ENCODE assay signal across 12 cellular contexts in the genomic region with DNA sequence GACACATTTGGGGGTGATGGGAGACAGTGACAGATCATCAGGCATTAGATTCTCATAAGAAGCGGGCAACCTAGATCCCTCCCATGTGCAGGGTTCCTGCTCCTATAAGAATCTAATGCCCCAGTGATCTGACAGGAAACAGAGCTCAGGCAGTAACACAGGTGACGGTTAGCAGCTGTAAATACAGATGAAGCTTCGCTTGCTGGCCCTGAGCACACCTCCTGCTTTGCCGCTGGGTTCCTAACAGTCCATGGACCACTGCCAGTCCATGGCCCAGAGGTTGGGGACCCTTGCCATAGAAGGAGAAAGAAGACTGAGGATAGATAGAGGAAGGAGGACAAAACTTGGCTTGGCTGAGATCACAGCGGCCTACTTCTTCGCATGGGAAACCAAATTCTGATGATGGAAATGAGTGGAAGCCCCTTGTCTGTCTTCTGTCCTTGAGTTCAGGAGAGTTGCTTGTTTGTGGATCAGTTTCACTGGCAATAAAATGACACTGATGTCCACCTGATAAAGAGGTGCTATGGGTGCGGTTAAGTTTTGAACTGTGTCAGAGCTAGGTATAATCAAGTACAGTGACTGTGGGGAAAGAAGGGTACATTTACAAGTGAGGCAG. TPM values are rescaled to one million over a fixed set of nuclear protein-coding genes. Genes with fewer than 3 reads are reported as not detected.
DNase-seq lines count a peak whose midpoint lies in the region; ATAC-seq, FAIRE-seq and TF ChIP-seq lines count a peak whose summit lies in the region.
"Had no signal": no experiment of that assay in that cellular context is flagged by ENCODE, and none has a peak within 500 bp of the region (broad histone marks: within the 10 kb centered on the region; RNA-seq: fewer than 3 reads in every experiment).

No MANE protein-coding gene starts in this region.

- H3K4me3 ChIP-seq in DND-41 (ENCODE audit: low read depth in 1 of 2, low read length in 2 of 2) (no peak overlapping the region), neural progenitor cell (no peak overlapping the region), kidney (ENCODE audit: low read length in 2 of 2) (no peak overlapping the region)

- H3K79me2 ChIP-seq in DND-41 (ENCODE audit: insufficient read depth, low read length), result peaks cover 37% of the 10 kb centered on the region
- no peaks in the 10 kb centered on the region for H3K79me2 ChIP-seq in neural progenitor cell (ENCODE audit: low read depth)

- DNase-seq in DND-41 (peak; percentile 33), glomerular visceral epithelial cell (ENCODE audit: extremely low spot score) (no peak), neural progenitor cell (ENCODE audit: low spot score) (no peak), kidney (no peak), medulla oblongata (ENCODE audit: extremely low spot score) (no peak)
- no peak for DNase-seq in activated naive CD8-positive, alpha-beta T cell treated with anti-CD3 and anti-CD28 coated beads, Interleukin-2, amount 10 ng/mL, durations not matched to agents 7 days and 5 days
- DNase-seq: activated CD4-positive, alpha-beta T cell treated with anti-CD3 and anti-CD28 coated beads for 4 hours; DMS153; NCI-H524 had no signal

- ATAC-seq in DND-41 (ENCODE audit: insufficient read depth, low read depth) (no peak), HG03175 (IDR thresholded peaks at IDR 0.05; ENCODE audit: unreplicated experiment) (peak; percentile 27)
- ATAC-seq in activated naive CD8-positive, alpha-beta T cell treated with anti-CD3 and anti-CD28 coated beads, Interleukin-2, amount 10 ng/mL, durations not matched to agents 7 days and 5 days (ENCODE audit: low read depth), result no peak
- ATAC-seq: left lung had no signal

- POLR2A ChIA-PET in activated naive CD8-positive, alpha-beta T cell treated with anti-CD3 and anti-CD28 coated beads, Interleukin-2, amount 10 ng/mL, durations not matched to agents 7 days and 5 days (lab: Charles Lee), result interaction anchor here (1.8 to 3.3 kb wide), 4 partner anchors 10 to 229 kb away, joined by 10 to 16 read pairs (median 14); partner anchors contain the start of genes ALPK1 and NEUROG2

- H3K4me1 ChIP-seq in DND-41 (ENCODE audit: insufficient read depth, low read length), result peaks cover 68% of the 10 kb centered on the region
- H3K4me1 ChIP-seq in neural progenitor cell, result peaks cover 11% of the 10 kb centered on the region
- H3K4me1 ChIP-seq in kidney (ENCODE audit: control insufficient read depth in 1 of 2, insufficient read depth in 1 of 2, low read depth in 1 of 2, low read length in 2 of 2), result peaks cover 0 to 4% of the 10 kb centered on the region in 2 donors

- peak overlapping the region; percentile 90 for H3K27ac Mint-ChIP-seq in activated naive CD8-positive, alpha-beta T cell treated with anti-CD3 and anti-CD28 coated beads, Interleukin-2, amount 10 ng/mL, durations not matched to agents 7 days and 5 days
- no peak overlapping the region for H3K27ac Mint-ChIP-seq in neural progenitor cell

- no peaks in the 10 kb centered on the region for H3K9me3 Mint-ChIP-seq in activated naive CD8-positive, alpha-beta T cell treated with anti-CD3 and anti-CD28 coated beads, Interleukin-2, amount 10 ng/mL, durations not matched to agents 7 days and 5 days
- peaks cover 4% of the 10 kb centered on the region for H3K9me3 Mint-ChIP-seq in neural progenitor cell

- peak overlapping the region; percentile 10; the same call in 1 of the 2 replicates for H3K4me2 ChIP-seq in DND-41 (ENCODE audit: insufficient read depth, low read length)
- H3K4me2 ChIP-seq in neural progenitor cell, result no peak overlapping the region

- peaks cover 17% of the 10 kb centered on the region for H3F3A ChIP-seq in neural progenitor cell (ENCODE audit: low read depth)

- H3K4me3 Mint-ChIP-seq in activated naive CD8-positive, alpha-beta T cell treated with anti-CD3 and anti-CD28 coated beads, Interleukin-2, amount 10 ng/mL, durations not matched to agents 7 days and 5 days, result peak overlapping the region; percentile 92
- no peak overlapping the region for H3K4me3 Mint-ChIP-seq in neural progenitor cell

- H3K9ac ChIP-seq in DND-41 (ENCODE audit: low read depth, low read length) (peak overlapping the region; percentile 35; the same call in 1 of the 2 replicates), neural progenitor cell (no peak overlapping the region), kidney (ENCODE audit: low read length in 2 of 2) (no peak overlapping the region)

- H3K27ac ChIP-seq in DND-41 (ENCODE audit: low read length) (peak overlapping the region; percentile 71), neural progenitor cell (no peak overlapping the region), kidney (ENCODE audit: low read depth in 2 of 2, low read length in 2 of 2) (no peak overlapping the region)

- TF ChIP-seq POLR2A in GM19099 (IDR thresholded peaks at IDR 0.05; ENCODE audit: extremely low read depth, insufficient read length, low read depth), result peak; percentile 60

- H3K27me3 Mint-ChIP-seq in activated naive CD8-positive, alpha-beta T cell treated with anti-CD3 and anti-CD28 coated beads, Interleukin-2, amount 10 ng/mL, durations not matched to agents 7 days and 5 days, result no peaks in the 10 kb centered on the region
- H3K27me3 Mint-ChIP-seq in neural progenitor cell (ENCODE audit: insufficient read depth, low read depth), result peaks cover 3% of the 10 kb centered on the region

- H3K9me3 ChIP-seq in DND-41 (ENCODE audit: insufficient read depth, low read length, severe bottlenecking) (no peaks in the 10 kb centered on the region), neural progenitor cell (ENCODE audit: low read depth) (no peaks in the 10 kb centered on the region), kidney (ENCODE audit: control insufficient read depth in 1 of 2, low read length in 2 of 2) (no peaks in the 10 kb centered on the region)
- H3K9me3 ChIP-seq: left lung had no signal

- peaks cover 3% of the 10 kb centered on the region; the same call in 1 of the 2 replicates for H4K20me1 ChIP-seq in DND-41 (ENCODE audit: insufficient read depth, low read length)
- no peaks in the 10 kb centered on the region for H4K20me1 ChIP-seq in neural progenitor cell (ENCODE audit: low read depth)

- TF ChIP-seq CTCF in DND-41 (IDR thresholded peaks at IDR 0.05; ENCODE audit: borderline replicate concordance, extremely low read depth, low read length, poor library complexity, severe bottlenecking), result no peak
- no peak for TF ChIP-seq CTCF in neural progenitor cell (IDR thresholded peaks at IDR 0.05)
- no peak for TF ChIP-seq CTCF in kidney (IDR thresholded peaks at IDR 0.05; ENCODE audit: borderline replicate concordance, extremely low read depth, insufficient read depth)

- peaks cover 49% of the 10 kb centered on the region for H3K4me1 Mint-ChIP-seq in activated naive CD8-positive, alpha-beta T cell treated with anti-CD3 and anti-CD28 coated beads, Interleukin-2, amount 10 ng/mL, durations not matched to agents 7 days and 5 days
- H3K4me1 Mint-ChIP-seq in neural progenitor cell, result peaks cover 11% of the 10 kb centered on the region

- H3K36me3 ChIP-seq in DND-41 (ENCODE audit: insufficient read depth, low read length) (peaks cover 12% of the 10 kb centered on the region), neural progenitor cell (no peaks in the 10 kb centered on the region), kidney (ENCODE audit: control insufficient read depth in 1 of 2, insufficient read depth in 2 of 2, low read length in 2 of 2) (no peaks in the 10 kb centered on the region)
- H3K36me3 ChIP-seq: left lung had no signal

- no peaks in the 10 kb centered on the region for H3K27me3 ChIP-seq in DND-41 (ENCODE audit: insufficient read depth, low read length, poor library complexity)
- H3K27me3 ChIP-seq in neural progenitor cell, result peaks cover 37% of the 10 kb centered on the region
- H3K27me3 ChIP-seq: left lung had no signal

- peaks cover 10% of the 10 kb centered on the region for H3K36me3 Mint-ChIP-seq in activated naive CD8-positive, alpha-beta T cell treated with anti-CD3 and anti-CD28 coated beads, Interleukin-2, amount 10 ng/mL, durations not matched to agents 7 days and 5 days
- H3K36me3 Mint-ChIP-seq in neural progenitor cell, result peaks cover under 1% of the 10 kb centered on the region

- H2AFZ ChIP-seq in DND-41 (ENCODE audit: low read depth, low read length) (peak overlapping the region; percentile 23), neural progenitor cell (replicated peaks) (no peak overlapping the region)

- no peak for FAIRE-seq in kidney (lab: Jason Lieb, UNC)

- intact Hi-C loops in kidney (cut with DNase I), result no loop called here

RNA-seq across cellular contexts. Expression of gene TIFA, which starts 1.7 kb away (rescaled TPM):
- total RNA-seq in activated naive CD8-positive, alpha-beta T cell treated with anti-CD3 and anti-CD28 coated beads, Interleukin-2, amount 10 ng/mL, durations not matched to agents 7 days and 5 days, result 10 to 100 TPM; 33.3 to 37.9 TPM
- 5.2 and 5.7 TPM in 2 replicates for total RNA-seq in neural progenitor cell (ENCODE audit: low replicate concordance)
- 11.5 TPM for total RNA-seq in kidney
- polyA plus RNA-seq in kidney (ENCODE audit: insufficient read depth, low read depth, low replicate concordance), result 5.0 TPM

RNA-seq across cellular contexts. Expression of gene ALPK1, which starts 9.8 kb away (rescaled TPM):
- 10 to 100 TPM; 20.9 to 26.0 TPM for total RNA-seq in activated naive CD8-positive, alpha-beta T cell treated with anti-CD3 and anti-CD28 coated beads, Interleukin-2, amount 10 ng/mL, durations not matched to agents 7 days and 5 days
- total RNA-seq in neural progenitor cell (ENCODE audit: low replicate concordance) (0.19 and 0.41 TPM in 2 replicates), kidney (33.5 TPM)
- 5.9 TPM for polyA plus RNA-seq in kidney (ENCODE audit: insufficient read depth, low read depth, low replicate concordance)

RNA-seq across cellular contexts. Expression of gene AP1AR, which starts 55.8 kb away (rescaled TPM):
- 10 to 100 TPM; 14.3 to 18.2 TPM for total RNA-seq in activated naive CD8-positive, alpha-beta T cell treated with anti-CD3 and anti-CD28 coated beads, Interleukin-2, amount 10 ng/mL, durations not matched to agents 7 days and 5 days
- total RNA-seq in neural progenitor cell (ENCODE audit: low replicate concordance), result 28.5 and 41.9 TPM in 2 replicates
- 20.3 TPM for total RNA-seq in kidney
- 8.7 TPM for polyA plus RNA-seq in kidney (ENCODE audit: insufficient read depth, low read depth, low replicate concordance)

Comparison
In these comparisons a context has a peak if more than half of its experiments do, and no peak if none do; other contexts are left out.
1. RNA of gene ALPK1, which starts 9.8 kb away (total RNA-seq): 33.5 TPM in kidney (single experiment) and 20.9 to 26.0 TPM in activated naive CD8-positive, alpha-beta T cell treated with anti-CD3 and anti-CD28 coated beads, Interleukin-2, amount 10 ng/mL, durations not matched to agents 7 days and 5 days; 0.19 to 0.41 TPM in neural progenitor cell; every median in the first group is over 10 times any median in the second.